23 cellular contexts compared by ENCODE assay signal in genomic region chr13:38766799-38767198, GRCh38.
DNase-seq lines count a peak whose midpoint lies in the region; ATAC-seq and TF ChIP-seq lines count a peak whose summit lies in the region.
"Had no signal": no experiment of that assay in that cellular context is flagged by ENCODE, and none has a peak within 500 bp of the region (broad histone marks: within the 10 kb centered on the region; RNA-seq: fewer than 3 reads in every experiment).

No MANE protein-coding gene starts in this region.

- H3K27ac ChIP-seq in angular gyrus (ENCODE audit: low read depth, low read length) (peak overlapping the region; percentile 92), temporal lobe (ENCODE audit: low read depth, low read length) (peak overlapping the region; percentile 82)
- H3K27ac ChIP-seq: A549; BLaER1 treated with 17β-estradiol and CSF1 and Interleukin-3, amounts not matched to agents 10 nM and 100 nM; PC-9; SJSA1 had no signal

- H3K27me3 Mint-ChIP-seq in HFFc6 (ENCODE audit: insufficient read depth), result peaks cover 3% of the 10 kb centered on the region; the same call in 1 of the 2 replicates

- ATAC-seq in left lobe of liver (peak; percentile 23), HG02678 (IDR thresholded peaks at IDR 0.05; ENCODE audit: unreplicated experiment) (no peak), HG02642 (IDR thresholded peaks at IDR 0.05; ENCODE audit: poor library complexity, unreplicated experiment) (no peak)
- ATAC-seq: A549, GM12878, GM23338 had no signal

- no peaks in the 10 kb centered on the region for H3K36me3 Mint-ChIP-seq in HFFc6 (ENCODE audit: low read depth)

- DNase-seq in cerebellar cortex (ENCODE audit: low spot score) (peak; percentile 8), left lobe of liver (ENCODE audit: low spot score) (no peak), HFFc6 (no peak)
- DNase-seq: AML-193; CD4-positive, alpha-beta T cell; GDM1; H9; KG1; MG63; NCI-H1105 treated with DMSO at 0.1 percent for 48 hours; NCI-H2029; NCI-H526; NCI-H82; PC-9 had no signal

- no peaks in the 10 kb centered on the region for H3K4me1 Mint-ChIP-seq in HFFc6 (ENCODE audit: low read depth)

- no peak for TF ChIP-seq CTCF in HFFc6 (IDR thresholded peaks at IDR 0.05)

- H3K9me3 Mint-ChIP-seq in HFFc6, result no peaks in the 10 kb centered on the region
- H3K9me3 Mint-ChIP-seq: CD4-positive, alpha-beta T cell; GM23338; H9 had no signal

- H3K27ac Mint-ChIP-seq in HFFc6, result no peak overlapping the region
- H3K27ac Mint-ChIP-seq: CD4-positive, alpha-beta T cell; GM23338; H9 had no signal

- no peak overlapping the region for H3K4me3 Mint-ChIP-seq in HFFc6
- H3K4me3 Mint-ChIP-seq: CD4-positive, alpha-beta T cell; GM23338; H9 had no signal
